In genomic region chr2:19800796-19801195, GRCh38 we compare ENCODE assay signal across 21 cellular contexts.
DNase-seq lines count a peak whose midpoint lies in the region; ATAC-seq and TF ChIP-seq lines count a peak whose summit lies in the region.
"Had no signal": no experiment of that assay in that cellular context is flagged by ENCODE, and none has a peak within 500 bp of the region (broad histone marks: within the 10 kb centered on the region; RNA-seq: fewer than 3 reads in every experiment).

No MANE protein-coding gene starts in this region.

- no peak overlapping the region for H3K23ac ChIP-seq in mesenchymal stem cell (ENCODE audit: low read length in 2 of 2)

- H3K4me2 ChIP-seq in GM23248 (ENCODE audit: unreplicated experiment) = peak overlapping the region; percentile 8
- no peak overlapping the region for H3K4me2 ChIP-seq in mesenchymal stem cell (ENCODE audit: low read length, poor library complexity, severe bottlenecking)

- no peaks in the 10 kb centered on the region for H3K36me3 ChIP-seq in GM23248 (ENCODE audit: low read depth)
- no peaks in the 10 kb centered on the region for H3K36me3 ChIP-seq in mesenchymal stem cell (ENCODE audit: control insufficient read depth in 1 of 2, insufficient read depth in 2 of 2, low read depth in 1 of 2, low read length in 2 of 2)
- no peaks in the 10 kb centered on the region for H3K36me3 ChIP-seq in skeletal muscle tissue (ENCODE audit: control insufficient read depth in 3 of 3, insufficient read depth in 3 of 3, low read length in 3 of 3)
- H3K36me3 ChIP-seq: neutrophil, tibial nerve had no signal

- H2BK15ac ChIP-seq in mesenchymal stem cell (ENCODE audit: low read depth, poor library complexity, severe bottlenecking) = no peak overlapping the region

- H4K8ac ChIP-seq in mesenchymal stem cell (ENCODE audit: low read length) = no peak overlapping the region

- no peaks in the 10 kb centered on the region for H4K20me1 ChIP-seq in GM23248 (ENCODE audit: insufficient read depth)

- DNase-seq in GM23248 = no peak
- DNase-seq in RWPE1 (ENCODE audit: low spot score) = no peak
- peak; percentile 3 for DNase-seq in mesenchymal stem cell
- no peak for DNase-seq in mucosa of gallbladder (ENCODE audit: low spot score)
- DNase-seq in kidney glomerular epithelial cell (lab: John Stamatoyannopoulos, UW) = no peak
- DNase-seq: activated CD4-positive, alpha-beta memory T cell treated with anti-CD3 and anti-CD28 coated beads for 36 hours; activated effector memory CD4-positive, alpha-beta T cell treated with Interleukin-2 at 50 U/mL for 16 hours; activated naive CD8-positive, alpha-beta T cell treated with anti-CD3 and anti-CD28 coated beads, Interleukin-2, amount 10 ng/mL, durations not matched to agents 7 days and 5 days; CD8-positive, alpha-beta T cell; effector CD8-positive, alpha-beta T cell; hippocampal formation; immature natural killer cell; NCI-H2081 treated with DMSO at 0.1 percent for 48 hours; NCI-H446; OCI-M1; T-cell had no signal

- in situ Hi-C loops in GM23248 (cut with MboI) = no loop called here

- peak overlapping the region; percentile 51 for H2AK5ac ChIP-seq in mesenchymal stem cell (ENCODE audit: low read length, severe bottlenecking)

- H3K18ac ChIP-seq in mesenchymal stem cell (ENCODE audit: low read depth in 1 of 2, low read length in 2 of 2) = peak overlapping the region; percentile 4 to 46

- H2AFZ ChIP-seq in GM23248 = no peak overlapping the region
- no peak overlapping the region for H2AFZ ChIP-seq in mesenchymal stem cell (ENCODE audit: low read depth, low read length)

- H3K4me3 ChIP-seq in GM23248 (no peak overlapping the region), mesenchymal stem cell (ENCODE audit: insufficient read depth in 1 of 2, low read depth in 1 of 2, low read length in 2 of 2) (no peak overlapping the region), skeletal muscle tissue (ENCODE audit: low read length in 3 of 3) (no peak overlapping the region)
- H3K4me3 ChIP-seq: tibial nerve had no signal

- no peak for ATAC-seq in GM21576 (IDR thresholded peaks at IDR 0.05; ENCODE audit: unreplicated experiment)
- ATAC-seq: activated CD4-positive, CD25-positive, alpha-beta regulatory T cell treated with anti-CD3 and anti-CD28 coated beads, Interleukin-2, amount 50 U/mL, for 24 hours; CD8-positive, alpha-beta T cell; T-cell had no signal

- no peaks in the 10 kb centered on the region for H3K79me2 ChIP-seq in GM23248 (ENCODE audit: insufficient read depth)

- H4K91ac ChIP-seq in mesenchymal stem cell (ENCODE audit: low read length) = no peak overlapping the region

- WGBS in GM23248 (ENCODE audit: low coverage in 1 of 2, low lambda C conversion rate in 2 of 2, missing lambda C conversion rate in 2 of 2), 2 experiments = 90 to 91% methylated on average over 5 of the region's 5 CpGs
- WGBS in mesenchymal stem cell = 82% methylated on average over 5 of the region's 5 CpGs

- POLR2A ChIA-PET in RWPE1 (lab: Yijun Ruan, JAX; ENCODE audit: low non-redundant PET) = no interaction called here

- peaks cover 28% of the 10 kb centered on the region for H3K4me1 ChIP-seq in GM23248 (ENCODE audit: insufficient read depth)
- peaks cover 20% of the 10 kb centered on the region for H3K4me1 ChIP-seq in mesenchymal stem cell (ENCODE audit: control insufficient read depth, insufficient read depth, low read depth, low read length)
- peaks cover 20 to 22% (median 21%) of the 10 kb centered on the region in 3 donors for H3K4me1 ChIP-seq in skeletal muscle tissue (ENCODE audit: control insufficient read depth in 3 of 3, insufficient read depth in 3 of 3, low read length in 3 of 3)

- CTCF ChIA-PET in RWPE1 (lab: Yijun Ruan, JAX) = interaction anchor here (0.6 kb wide), 1 partner anchor 13 kb away, joined by 3 read pairs; no protein-coding TSS in a partner anchor

- H3F3A ChIP-seq in GM23248 (ENCODE audit: insufficient read depth) = peaks cover 38% of the 10 kb centered on the region

- no peak overlapping the region for H3K27ac ChIP-seq in GM23248
- peak overlapping the region; percentile 81 for H3K27ac ChIP-seq in RWPE1
- H3K27ac ChIP-seq in mesenchymal stem cell (ENCODE audit: low read length, poor library complexity, severe bottlenecking) = peak overlapping the region; percentile 99
- peak overlapping the region; percentile 62 for H3K27ac ChIP-seq in skeletal muscle tissue (ENCODE audit: low read depth, low read length)
- H3K27ac ChIP-seq: neutrophil, tibial nerve had no signal

- no peak overlapping the region for H3K14ac ChIP-seq in mesenchymal stem cell (ENCODE audit: low read length in 2 of 2)

- no peak for TF ChIP-seq CTCF in RWPE1 (conservative IDR thresholded peaks at IDR 0.05; ENCODE audit: low read depth)

- H2BK120ac ChIP-seq in mesenchymal stem cell (ENCODE audit: low read depth, low read length) = no peak overlapping the region

- H3K79me1 ChIP-seq in mesenchymal stem cell (replicated peaks; ENCODE audit: low read length, poor library complexity, severe bottlenecking) = no peaks in the 10 kb centered on the region

- H3K9ac ChIP-seq in GM23248 (no peak overlapping the region), mesenchymal stem cell (ENCODE audit: low read length) (no peak overlapping the region), skeletal muscle tissue (ENCODE audit: low read depth in 1 of 3, low read length in 3 of 3) (no peak overlapping the region)

- no peak overlapping the region for H3K4ac ChIP-seq in mesenchymal stem cell (ENCODE audit: low read depth in 1 of 2, low read length in 2 of 2)

- H2BK12ac ChIP-seq in mesenchymal stem cell (ENCODE audit: low read length in 2 of 2) = peak overlapping the region; percentile 4 to 59

- H2BK5ac ChIP-seq in mesenchymal stem cell (ENCODE audit: low read depth, low read length, poor library complexity, severe bottlenecking) = peak overlapping the region; percentile 94

- H3K9me2 ChIP-seq in GM23248 (ENCODE audit: insufficient read depth) = no peaks in the 10 kb centered on the region

- H3K27me3 ChIP-seq in GM23248 (replicated peaks; ENCODE audit: insufficient read depth) (no peaks in the 10 kb centered on the region), mesenchymal stem cell (ENCODE audit: control insufficient read depth in 1 of 2, insufficient read depth in 1 of 2, low read length in 2 of 2) (peaks cover 0 to 12% of the 10 kb centered on the region in 2 experiments), skeletal muscle tissue (ENCODE audit: control insufficient read depth in 3 of 3, insufficient read depth in 3 of 3, low read length in 3 of 3) (no peaks in the 10 kb centered on the region)
- H3K27me3 ChIP-seq: neutrophil, tibial nerve had no signal

- H3K9me3 ChIP-seq in GM23248 (ENCODE audit: low read depth) = no peaks in the 10 kb centered on the region
- no peaks in the 10 kb centered on the region for H3K9me3 ChIP-seq in mesenchymal stem cell (ENCODE audit: control insufficient read depth, low read length)
- H3K9me3 ChIP-seq in skeletal muscle tissue (ENCODE audit: control insufficient read depth in 3 of 3, low read length in 3 of 3) = no peaks in the 10 kb centered on the region
- H3K9me3 ChIP-seq: neutrophil, tibial nerve had no signal
